In genomic region chr17:32503251-32504165, GRCh38 we compare ENCODE assay signal across 8 cellular contexts. TPM values are rescaled to one million over a fixed set of nuclear protein-coding genes. Genes with fewer than 3 reads are reported as not detected.
A peak's percentile ranks its signal among the peaks of the same experiment; 100 is the strongest.
DNase-seq lines count a peak whose midpoint lies in the region; ATAC-seq, FAIRE-seq and TF ChIP-seq lines count a peak whose summit lies in the region.

No MANE protein-coding gene starts in this region.

- H3K36me3 ChIP-seq in DND-41 (ENCODE audit: insufficient read depth, low read length) = no peaks in the 10 kb centered on the region

- peak overlapping the region; percentile 40 for H3K9ac ChIP-seq in DND-41 (ENCODE audit: low read depth, low read length)

- H2AFZ ChIP-seq in DND-41 (ENCODE audit: low read depth, low read length) = peak overlapping the region; percentile 47

- FAIRE-seq in GM19239 (lab: Jason Lieb, UNC) = peak; percentile 100

- no peaks in the 10 kb centered on the region for H3K9me3 ChIP-seq in DND-41 (ENCODE audit: insufficient read depth, low read length, severe bottlenecking)

- no peaks in the 10 kb centered on the region for H4K20me1 ChIP-seq in DND-41 (ENCODE audit: insufficient read depth, low read length)

- peak overlapping the region; percentile 47 for H3K4me2 ChIP-seq in DND-41 (ENCODE audit: insufficient read depth, low read length)

- H3K27ac ChIP-seq in DND-41 (ENCODE audit: low read length) = peak overlapping the region; percentile 78

- TF ChIP-seq CTCF in DND-41 (IDR thresholded peaks at IDR 0.05; ENCODE audit: borderline replicate concordance, extremely low read depth, low read length, poor library complexity, severe bottlenecking) = no peak

- peaks cover 28% of the 10 kb centered on the region for H3K4me1 ChIP-seq in DND-41 (ENCODE audit: insufficient read depth, low read length)

- intact Hi-C loops in left colon (cut with DNase I, micrococcal nuclease) = no loop called here

- ATAC-seq in DND-41 (ENCODE audit: insufficient read depth, low read depth) = peak; percentile 98
- peak; percentile 85 for ATAC-seq in HG03108 (IDR thresholded peaks at IDR 0.05; ENCODE audit: unreplicated experiment)
- peak; percentile 27 for ATAC-seq in left colon

- H3K79me2 ChIP-seq in DND-41 (ENCODE audit: insufficient read depth, low read length) = no peaks in the 10 kb centered on the region

- H3K4me3 ChIP-seq in DND-41 (ENCODE audit: low read depth in 1 of 2, low read length in 2 of 2) = no peak overlapping the region

- DNase-seq in DND-41 = peak; percentile 82
- DNase-seq in GM19239 (ENCODE audit: insufficient read length, low spot score) = peak; percentile 65
- peak; percentile 53 for DNase-seq in SKM-1 treated with dmso at 0.1 percent for 144 hours (lab: John Stamatoyannopoulos, UW; ENCODE audit: unreplicated experiment)
- DNase-seq in left colon = no peak
- DNase-seq in NCI-H1092 treated with DMSO at 0.1 percent for 48 hours (lab: John Stamatoyannopoulos, UW) = no peak
- DNase-seq in AG20443 (ENCODE audit: low spot score) = no peak
- DNase-seq in NCI-H2081 treated with DMSO at 0.1 percent for 48 hours (lab: John Stamatoyannopoulos, UW) = no peak

- no peaks in the 10 kb centered on the region for H3K27me3 ChIP-seq in DND-41 (ENCODE audit: insufficient read depth, low read length, poor library complexity)

RNA-seq across cellular contexts. Expression of gene CDK5R1, which starts 16.7 kb away (rescaled TPM):
- total RNA-seq in left colon = 1 to 10 TPM in 1 of 2 donors, under 1 TPM in 1; 0.61 to 1.1 TPM

RNA-seq across cellular contexts. Expression of gene PSMD11, which starts 59.2 kb away (rescaled TPM):
- total RNA-seq in left colon = 10 to 100 TPM; 77.4 to 79.3 TPM

Comparison
In these comparisons a context has a peak if more than half of its experiments do, and no peak if none do; other contexts are left out.
1. ATAC-seq: peak in every context shown above with its lines; median percentile 98 in DND-41; 85 in HG03108; 27 in left colon.
2. DNase-seq: peak in DND-41 (single experiment), GM19239 (single experiment) and SKM-1 treated with dmso at 0.1 percent for 144 hours (single experiment); none in left colon (0 of 2), NCI-H1092 treated with DMSO at 0.1 percent for 48 hours (single experiment), AG20443 (single experiment) and NCI-H2081 treated with DMSO at 0.1 percent for 48 hours (single experiment).